Comparison of ENCODE assay signal across 8 cellular contexts in genomic region chr10:11145498-11145855, GRCh38.
A peak's percentile ranks its signal among the peaks of the same experiment; 100 is the strongest.
DNase-seq lines count a peak whose midpoint lies in the region; ATAC-seq and TF ChIP-seq lines count a peak whose summit lies in the region.

No MANE protein-coding gene starts in this region.

- peaks cover 83% of the 10 kb centered on the region for H3K4me1 Mint-ChIP-seq in activated naive CD8-positive, alpha-beta T cell treated with anti-CD3 and anti-CD28 coated beads, Interleukin-2, amount 10 ng/mL, durations not matched to agents 7 days and 5 days

- H3K27me3 Mint-ChIP-seq in activated naive CD8-positive, alpha-beta T cell treated with anti-CD3 and anti-CD28 coated beads, Interleukin-2, amount 10 ng/mL, durations not matched to agents 7 days and 5 days = no peaks in the 10 kb centered on the region

- peak overlapping the region; percentile 83 for H3K4me2 ChIP-seq in OCI-LY3 (ENCODE audit: low read length)

- H3K4me1 ChIP-seq in OCI-LY3 (ENCODE audit: low read length) (peaks cover 27% of the 10 kb centered on the region), rectal smooth muscle tissue (ENCODE audit: control insufficient read depth, insufficient read depth, low read length) (peaks cover 9% of the 10 kb centered on the region), SJCRH30 (peaks cover 19% of the 10 kb centered on the region)

- H3K4me3 ChIP-seq in OCI-LY3 (ENCODE audit: low read length) (peak overlapping the region; percentile 63), rectal smooth muscle tissue (ENCODE audit: low read length) (peak overlapping the region; percentile 19), foreskin fibroblast (ENCODE audit: low read depth in 1 of 2, low read length in 2 of 2) (no peak overlapping the region), SJCRH30 (no peak overlapping the region)

- H4K20me1 ChIP-seq in OCI-LY3 (ENCODE audit: insufficient read depth, low read length) = no peaks in the 10 kb centered on the region

- H3K9ac ChIP-seq in OCI-LY3 (ENCODE audit: low read length) (peak overlapping the region; percentile 35; the same call in 1 of the 2 replicates), rectal smooth muscle tissue (ENCODE audit: low read length) (peak overlapping the region; percentile 10)

- no peak for DNase-seq in activated naive CD8-positive, alpha-beta T cell treated with anti-CD3 and anti-CD28 coated beads, Interleukin-2, amount 10 ng/mL, durations not matched to agents 7 days and 5 days
- DNase-seq in NCI-H345 treated with DMSO at 0.1 percent for 48 hours (lab: John Stamatoyannopoulos, UW; ENCODE audit: unreplicated experiment) = no peak
- DNase-seq in foreskin fibroblast = no peak
- no peak for DNase-seq in SJCRH30

- peaks cover 10% of the 10 kb centered on the region for H3K27me3 ChIP-seq in OCI-LY3 (ENCODE audit: low read depth, low read length)
- H3K27me3 ChIP-seq in rectal smooth muscle tissue (ENCODE audit: control insufficient read depth, insufficient read depth, low read length) = no peaks in the 10 kb centered on the region
- H3K27me3 ChIP-seq in SJCRH30 = no peaks in the 10 kb centered on the region

- POLR2A ChIA-PET in activated naive CD8-positive, alpha-beta T cell treated with anti-CD3 and anti-CD28 coated beads, Interleukin-2, amount 10 ng/mL, durations not matched to agents 7 days and 5 days (lab: Charles Lee) = interaction anchor here (0.5 to 13.8 kb wide), 9 partner anchors 14 to 83 kb away, joined by 3 to 996 read pairs (median 4); no protein-coding TSS in a partner anchor

- H3K27ac ChIP-seq in OCI-LY3 (ENCODE audit: low read length) = no peak overlapping the region
- H3K27ac ChIP-seq in rectal smooth muscle tissue (ENCODE audit: low read depth, low read length) = no peak overlapping the region
- no peak overlapping the region for H3K27ac ChIP-seq in SJCRH30

- no peak for TF ChIP-seq CTCF in OCI-LY3 (IDR thresholded peaks at IDR 0.05; ENCODE audit: low read depth, low read length)
- no peak for TF ChIP-seq CTCF in foreskin fibroblast (IDR thresholded peaks at IDR 0.05; ENCODE audit: low read depth, low read length)

- peak overlapping the region; percentile 98 for H3K27ac Mint-ChIP-seq in activated naive CD8-positive, alpha-beta T cell treated with anti-CD3 and anti-CD28 coated beads, Interleukin-2, amount 10 ng/mL, durations not matched to agents 7 days and 5 days

- no peaks in the 10 kb centered on the region for H3K36me3 ChIP-seq in OCI-LY3 (replicated peaks; ENCODE audit: low read depth, low read length)
- H3K36me3 ChIP-seq in rectal smooth muscle tissue (ENCODE audit: control insufficient read depth, insufficient read depth, low read length) = no peaks in the 10 kb centered on the region
- H3K36me3 ChIP-seq in SJCRH30 = peaks cover 7% of the 10 kb centered on the region; the same call in 1 of the 2 replicates

- no peaks in the 10 kb centered on the region for H3K9me3 Mint-ChIP-seq in activated naive CD8-positive, alpha-beta T cell treated with anti-CD3 and anti-CD28 coated beads, Interleukin-2, amount 10 ng/mL, durations not matched to agents 7 days and 5 days

- no peaks in the 10 kb centered on the region for H3K79me2 ChIP-seq in OCI-LY3 (ENCODE audit: low read length)

- peak overlapping the region; percentile 91 for H3K4me3 Mint-ChIP-seq in activated naive CD8-positive, alpha-beta T cell treated with anti-CD3 and anti-CD28 coated beads, Interleukin-2, amount 10 ng/mL, durations not matched to agents 7 days and 5 days

- no peaks in the 10 kb centered on the region for H3K9me3 ChIP-seq in OCI-LY3 (ENCODE audit: insufficient read depth, low read length)
- no peaks in the 10 kb centered on the region for H3K9me3 ChIP-seq in SJCRH30 (replicated peaks)

- H3K36me3 Mint-ChIP-seq in activated naive CD8-positive, alpha-beta T cell treated with anti-CD3 and anti-CD28 coated beads, Interleukin-2, amount 10 ng/mL, durations not matched to agents 7 days and 5 days = peaks cover 1% of the 10 kb centered on the region

- peak; percentile 72 for ATAC-seq in GM18519 (IDR thresholded peaks at IDR 0.05; ENCODE audit: low FRiP score, unreplicated experiment)
- peak; percentile 86 for ATAC-seq in HG02840 (IDR thresholded peaks at IDR 0.05; ENCODE audit: low FRiP score, unreplicated experiment)
- ATAC-seq in activated naive CD8-positive, alpha-beta T cell treated with anti-CD3 and anti-CD28 coated beads, Interleukin-2, amount 10 ng/mL, durations not matched to agents 7 days and 5 days (ENCODE audit: low read depth) = peak; percentile 79

- peak overlapping the region; percentile 100 for H2AFZ ChIP-seq in OCI-LY3 (ENCODE audit: low read depth, low read length)

Comparison
In these comparisons a context has a peak if more than half of its experiments do, and no peak if none do; other contexts are left out.
1. H3K4me3 ChIP-seq: peak in OCI-LY3 (single experiment) and rectal smooth muscle tissue (single experiment); none in foreskin fibroblast (0 of 2) and SJCRH30 (single experiment).
2. Peak in every context shown above with its lines, with median percentiles within 50 percentile points of each other: ATAC-seq.